Comparison of ENCODE assay signal across 32 cellular contexts in genomic region chr12:105554223-105554678, GRCh38.
DNase-seq lines count a peak whose midpoint lies in the region; ATAC-seq and TF ChIP-seq lines count a peak whose summit lies in the region.
"Had no signal": no experiment of that assay in that cellular context is flagged by ENCODE, and none has a peak within 500 bp of the region (broad histone marks: within the 10 kb centered on the region; RNA-seq: fewer than 3 reads in every experiment).

No MANE protein-coding gene starts in this region.

- H3K9me3 ChIP-seq in HEK293 (ENCODE audit: control insufficient read depth, insufficient read depth, low read depth, low read length) (no peaks in the 10 kb centered on the region), esophagus squamous epithelium (no peaks in the 10 kb centered on the region)
- H3K9me3 ChIP-seq: colonic mucosa, left lung, sigmoid colon had no signal

- intact Hi-C loops in esophagus squamous epithelium (cut with DNase I) = no loop called here

- H3K36me3 Mint-ChIP-seq in progenitor cell of endocrine pancreas (ENCODE audit: insufficient read depth) = no peaks in the 10 kb centered on the region
- H3K36me3 Mint-ChIP-seq: brain, CD14-positive monocyte, natural killer cell had no signal

- CTCF ChIA-PET in HEK293 (lab: Yijun Ruan, JAX) = interaction anchor here (0.7 to 2.2 kb wide), 2 partner anchors 41 to 583 kb away, joined by 3 to 4 read pairs; no protein-coding TSS in a partner anchor

- H3K27ac ChIP-seq in HEK293 (ENCODE audit: extremely low read depth, low read depth, low read length) = no peak overlapping the region
- no peak overlapping the region for H3K27ac ChIP-seq in esophagus squamous epithelium
- H3K27ac ChIP-seq: colonic mucosa, left lung, sigmoid colon, SK-N-MC had no signal

- H3K4me1 ChIP-seq in HEK293 (ENCODE audit: control insufficient read depth, insufficient read depth, low read length) (0 out of 2 replicates have a peak, but pooled peaks cover 3% of the 10 kb centered on the region), esophagus squamous epithelium (no peaks in the 10 kb centered on the region)
- H3K4me1 ChIP-seq: colonic mucosa, left lung, sigmoid colon had no signal

- H3K9me3 Mint-ChIP-seq in progenitor cell of endocrine pancreas (ENCODE audit: low read depth) = no peaks in the 10 kb centered on the region
- H3K9me3 Mint-ChIP-seq: activated naive CD8-positive, alpha-beta T cell treated with anti-CD3 and anti-CD28 coated beads, Interleukin-2, amount 50 U/mL, for 24 hours; natural killer cell; stimulated activated naive CD8-positive, alpha-beta T cell treated with anti-CD3 and anti-CD28 coated beads, Interleukin-15, Interleukin-2, amounts not matched to agents 100 ng/mL and 50 ng/mL, for 24 hours had no signal

- no peak for ATAC-seq in GM21360 (IDR thresholded peaks at IDR 0.05; ENCODE audit: unreplicated experiment)
- ATAC-seq: activated CD4-positive, alpha-beta T cell treated with anti-CD3 and anti-CD28 coated beads for 36 hours; activated naive CD8-positive, alpha-beta T cell treated with anti-CD3 and anti-CD28 coated beads, Interleukin-2, amount 50 U/mL, for 24 hours; K562; left lung; natural killer cell; T-helper 17 cell had no signal

- WGBS in esophagus squamous epithelium, 2 donors = 61 to 77% methylated on average over 3 of the region's 3 CpGs

- H3K4me3 ChIP-seq in HEK293 (ENCODE audit: low read depth, low read length) (no peak overlapping the region), esophagus squamous epithelium (no peak overlapping the region)
- H3K4me3 ChIP-seq: colonic mucosa, K562, left lung, sigmoid colon, SK-N-MC had no signal

- H3K27me3 Mint-ChIP-seq in progenitor cell of endocrine pancreas = no peaks in the 10 kb centered on the region
- H3K27me3 Mint-ChIP-seq: activated naive CD8-positive, alpha-beta T cell treated with anti-CD3 and anti-CD28 coated beads, Interleukin-2, amount 50 U/mL, for 24 hours; brain; stimulated activated naive CD8-positive, alpha-beta T cell treated with anti-CD3 and anti-CD28 coated beads, Interleukin-15, Interleukin-2, amounts not matched to agents 100 ng/mL and 50 ng/mL, for 24 hours had no signal

- POLR2A ChIA-PET in HEK293 (lab: Yijun Ruan, JAX) = interaction anchor here (0.8 kb wide), 1 partner anchor 8 kb away, joined by 4 read pairs; no protein-coding TSS in a partner anchor

- no peak for TF ChIP-seq CTCF in HEK293 (tag by site-specific recombination; IDR thresholded peaks at IDR 0.05)
- no peak for TF ChIP-seq CTCF in progenitor cell of endocrine pancreas (IDR thresholded peaks at IDR 0.05; ENCODE audit: unreplicated experiment)
- no peak for TF ChIP-seq CTCF in esophagus squamous epithelium (IDR thresholded peaks at IDR 0.05)

- H3K27me3 ChIP-seq in esophagus squamous epithelium = no peaks in the 10 kb centered on the region
- H3K27me3 ChIP-seq: colonic mucosa, left lung, sigmoid colon had no signal

- H3K4me3 Mint-ChIP-seq in progenitor cell of endocrine pancreas (ENCODE audit: low read depth) = no peak overlapping the region
- H3K4me3 Mint-ChIP-seq: activated CD4-positive, alpha-beta T cell treated with anti-CD3 and anti-CD28 coated beads for 36 hours; activated naive CD8-positive, alpha-beta T cell treated with anti-CD3 and anti-CD28 coated beads, Interleukin-2, amount 50 U/mL, for 24 hours; CD14-positive monocyte; natural killer cell; stimulated activated naive CD8-positive, alpha-beta T cell treated with anti-CD3 and anti-CD28 coated beads, Interleukin-15, Interleukin-2, amounts not matched to agents 100 ng/mL and 50 ng/mL, for 24 hours; T-helper 17 cell had no signal

- H3K27ac Mint-ChIP-seq in progenitor cell of endocrine pancreas = peak overlapping the region; percentile 7
- H3K27ac Mint-ChIP-seq: activated CD4-positive, alpha-beta T cell treated with anti-CD3 and anti-CD28 coated beads for 36 hours; activated naive CD8-positive, alpha-beta T cell treated with anti-CD3 and anti-CD28 coated beads, Interleukin-2, amount 50 U/mL, for 24 hours; CD14-positive monocyte; natural killer cell; stimulated activated naive CD8-positive, alpha-beta T cell treated with anti-CD3 and anti-CD28 coated beads, Interleukin-15, Interleukin-2, amounts not matched to agents 100 ng/mL and 50 ng/mL, for 24 hours; T-helper 17 cell had no signal

- peak; percentile 66 for DNase-seq in SW480 (ENCODE audit: low spot score)
- peak; percentile 37 for DNase-seq in iPS-NIHi7 (ENCODE audit: extremely low spot score)
- no peak for DNase-seq in progenitor cell of endocrine pancreas (ENCODE audit: low spot score, unreplicated experiment)
- DNase-seq in UCSD-AML1 (lab: John Stamatoyannopoulos, UW; ENCODE audit: unreplicated experiment) = no peak
- no peak for DNase-seq in esophagus squamous epithelium (lab: John Stamatoyannopoulos, UW)
- DNase-seq in NCI-H2107 (lab: John Stamatoyannopoulos, UW) = no peak
- DNase-seq: activated CD4-positive, alpha-beta T cell treated with anti-CD3 and anti-CD28 coated beads for 36 hours; activated CD8-positive, alpha-beta memory T cell treated with anti-CD3 and anti-CD28 coated beads for 24 hours; activated gamma-delta T cell treated with Interleukin-2 at 50 U/mL for 16 hours; activated naive CD8-positive, alpha-beta T cell treated with anti-CD3 and anti-CD28 coated beads, Interleukin-2, amount 50 U/mL, for 24 hours; activated T-cell treated with anti-CD3 and anti-CD28 coated beads, Interleukin-2, amount 50 U/mL, for 1 hour; Calu3; colonic mucosa; DND-41; glutamatergic neuron; left lung; MM.1S; natural killer cell; NCI-H1417 treated with DMSO at 0.1 percent for 48 hours; NCI-H2171; NCI-H524; posterior cingulate gyrus; sigmoid colon; stimulated activated CD4-positive, alpha-beta T cell treated with anti-CD3 and anti-CD28 coated beads, Interleukin-15, amount 100 ng/mL, for 24 hours; T-helper 17 cell had no signal

- H3K36me3 ChIP-seq in HEK293 (ENCODE audit: control insufficient read depth in 2 of 2, insufficient read depth in 1 of 2, low read length in 2 of 2) (no peaks in the 10 kb centered on the region), esophagus squamous epithelium (no peaks in the 10 kb centered on the region)
- H3K36me3 ChIP-seq: colonic mucosa, left lung, sigmoid colon had no signal

- peaks cover 13% of the 10 kb centered on the region for H3K4me1 Mint-ChIP-seq in progenitor cell of endocrine pancreas (ENCODE audit: low read depth)
- H3K4me1 Mint-ChIP-seq: activated CD4-positive, alpha-beta T cell treated with anti-CD3 and anti-CD28 coated beads for 36 hours; activated naive CD8-positive, alpha-beta T cell treated with anti-CD3 and anti-CD28 coated beads, Interleukin-2, amount 50 U/mL, for 24 hours; CD14-positive monocyte; natural killer cell; T-helper 17 cell had no signal

- TF ChIP-seq POLR2A in esophagus squamous epithelium (IDR thresholded peaks at IDR 0.05) = no peak

TF ChIP-seq in HEK293, 187 proteins besides CTCF, POLR2A, EP300 and RAD21 (continues in another document):
- TF ChIP-seq TSHZ1 (tag by site-specific recombination; IDR thresholded peaks at IDR 0.05; ENCODE audit: borderline replicate concordance) (0 out of 2 replicates have a peak, but pooled peaks have one; percentile 61), TRIM28 (IDR thresholded peaks at IDR 0.05; ENCODE audit: borderline replicate concordance, low read length) (peak; percentile 61; the same call in 1 of the 2 replicates), ZNF843 (tag by site-specific recombination; IDR thresholded peaks at IDR 0.05) (0 out of 2 replicates have a peak, but pooled peaks have one; percentile 19), PRDM6 (tag by site-specific recombination; IDR thresholded peaks at IDR 0.05) (peak; percentile 59; the same call in 1 of the 2 replicates), MEIS1 (CRISPR knock-in tag; IDR thresholded peaks at IDR 0.05; ENCODE audit: borderline replicate concordance) (peak; percentile 92)

Comparison
In these comparisons a context has a peak if more than half of its experiments do, and no peak if none do; other contexts are left out.
1. DNase-seq: peak in SW480 (single experiment) and iPS-NIHi7 (single experiment); none in progenitor cell of endocrine pancreas (single experiment), UCSD-AML1 (single experiment), esophagus squamous epithelium (single experiment) and NCI-H2107 (single experiment).